ENCODE assay signal across 10 cellular contexts in genomic region chr1:242147096-242147976, GRCh38.
DNase-seq lines count a peak whose midpoint lies in the region; ATAC-seq and TF ChIP-seq lines count a peak whose summit lies in the region.
"Had no signal": no experiment of that assay in that cellular context is flagged by ENCODE, and none has a peak within 500 bp of the region (broad histone marks: within the 10 kb centered on the region; RNA-seq: fewer than 3 reads in every experiment).

No MANE protein-coding gene starts in this region.

- no peak overlapping the region for H3K4me3 Mint-ChIP-seq in immature natural killer cell
- H3K4me3 Mint-ChIP-seq: activated CD4-positive, alpha-beta T cell treated with anti-CD3 and anti-CD28 coated beads, Interleukin-2, amount 10 ng/mL, durations not matched to agents 7 days and 5 days had no signal

- peaks cover 0 to 3% (median 0%) of the 10 kb centered on the region in 6 donors for H3K9me3 Mint-ChIP-seq in immature natural killer cell
- H3K9me3 Mint-ChIP-seq: activated CD4-positive, alpha-beta T cell treated with anti-CD3 and anti-CD28 coated beads, Interleukin-2, amount 10 ng/mL, durations not matched to agents 7 days and 5 days had no signal

- TF ChIP-seq CTCF in GM10266 (IDR thresholded peaks at IDR 0.05; ENCODE audit: control insufficient read depth, insufficient read depth, low read depth, missing control alignments), result no peak

- peak; percentile 36 for DNase-seq in T1000 (lab: John Stamatoyannopoulos, UW)
- DNase-seq in myocyte (ENCODE audit: low read depth), result peak; percentile 30
- no peak for DNase-seq in GM10266 (ENCODE audit: extremely low spot score)
- no peak for DNase-seq in NCI-H446 treated with DMSO at 0.1 percent for 48 hours (lab: John Stamatoyannopoulos, UW)
- no peak for DNase-seq in stimulated activated CD4-positive, alpha-beta T cell treated with anti-CD3 and anti-CD28 coated beads, Interleukin-4, amount 100 ng/mL, for 24 hours
- DNase-seq in immature natural killer cell, result no peak
- DNase-seq: activated CD4-positive, alpha-beta T cell treated with anti-CD3 and anti-CD28 coated beads, Interleukin-2, amount 10 ng/mL, durations not matched to agents 7 days and 5 days; NCI-H1048 had no signal

- ATAC-seq in GM18873 (IDR thresholded peaks at IDR 0.05; ENCODE audit: low FRiP score, unreplicated experiment), result peak; percentile 47
- ATAC-seq in HG03097 (IDR thresholded peaks at IDR 0.05; ENCODE audit: low FRiP score, unreplicated experiment), result peak; percentile 60

- H3K36me3 Mint-ChIP-seq in immature natural killer cell, result no peaks in the 10 kb centered on the region

- peaks cover 0 to 5% (median 1%) of the 10 kb centered on the region in 3 donors for H3K27me3 Mint-ChIP-seq in immature natural killer cell (ENCODE audit: low read depth in 3 of 3)
- H3K27me3 Mint-ChIP-seq: activated CD4-positive, alpha-beta T cell treated with anti-CD3 and anti-CD28 coated beads, Interleukin-2, amount 10 ng/mL, durations not matched to agents 7 days and 5 days had no signal

- H3K4me1 Mint-ChIP-seq in immature natural killer cell, result no peaks in the 10 kb centered on the region
- H3K4me1 Mint-ChIP-seq: activated CD4-positive, alpha-beta T cell treated with anti-CD3 and anti-CD28 coated beads, Interleukin-2, amount 10 ng/mL, durations not matched to agents 7 days and 5 days had no signal

- H3K27ac Mint-ChIP-seq in immature natural killer cell, result no peak overlapping the region
- H3K27ac Mint-ChIP-seq: activated CD4-positive, alpha-beta T cell treated with anti-CD3 and anti-CD28 coated beads, Interleukin-2, amount 10 ng/mL, durations not matched to agents 7 days and 5 days had no signal

Comparison
In these comparisons a context has a peak if more than half of its experiments do, and no peak if none do; other contexts are left out.
1. DNase-seq: peak in T1000 (single experiment) and myocyte (single experiment); none in GM10266 (single experiment), NCI-H446 treated with DMSO at 0.1 percent for 48 hours (single experiment), stimulated activated CD4-positive, alpha-beta T cell treated with anti-CD3 and anti-CD28 coated beads, Interleukin-4, amount 100 ng/mL, for 24 hours (single experiment) and immature natural killer cell (0 of 3).